13 cellular contexts compared by ENCODE assay signal in the genomic region with DNA sequence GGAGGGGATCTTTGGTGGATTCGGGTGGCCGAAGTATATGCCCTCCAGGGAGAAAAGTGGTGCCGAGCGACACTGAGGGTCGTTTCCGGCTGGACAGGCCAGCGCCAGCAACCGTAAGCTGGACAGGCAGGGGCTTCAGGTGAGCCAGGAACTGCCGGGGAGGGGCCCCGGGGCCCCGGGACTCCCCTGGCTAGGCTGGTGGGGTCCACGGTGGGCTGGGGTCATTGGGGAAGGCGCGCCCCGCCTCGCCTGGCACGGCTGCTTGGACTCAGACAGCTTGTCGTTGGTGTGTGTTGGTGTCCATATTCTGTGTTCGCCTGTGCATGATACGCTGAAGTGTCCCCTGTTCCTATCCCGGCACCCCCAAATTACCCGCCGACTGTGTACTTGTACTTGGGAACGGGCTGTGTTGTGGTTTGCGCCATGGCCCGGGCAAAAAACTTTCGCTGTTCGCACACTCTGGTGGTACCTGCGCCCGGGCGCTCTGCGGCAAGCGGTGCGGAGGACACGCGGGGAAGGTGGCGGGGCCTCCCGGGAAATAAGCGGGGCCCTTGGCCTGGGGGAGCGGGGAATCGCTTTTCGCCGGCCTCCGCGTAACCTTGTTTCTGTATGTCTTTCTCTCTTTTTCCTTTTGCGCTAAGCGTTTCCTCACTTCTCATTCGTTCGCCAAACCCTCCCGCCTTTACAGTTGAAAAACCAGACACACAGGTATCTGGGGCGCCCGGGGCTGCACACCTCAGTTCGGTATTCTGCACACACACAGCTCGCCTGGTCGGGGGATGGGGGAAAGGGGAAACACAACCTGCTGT. TPM values are rescaled to one million over a fixed set of nuclear protein-coding genes. Genes with fewer than 3 reads are reported as not detected.
A peak's percentile ranks its signal among the peaks of the same experiment; 100 is the strongest.
DNase-seq lines count a peak whose midpoint lies in the region; ATAC-seq and TF ChIP-seq lines count a peak whose summit lies in the region.
"Had no signal": no experiment of that assay in that cellular context is flagged by ENCODE, and none has a peak within 500 bp of the region (broad histone marks: within the 10 kb centered on the region; RNA-seq: fewer than 3 reads in every experiment).

No MANE protein-coding gene starts in this region.

- H3K27ac ChIP-seq in SK-N-SH (ENCODE audit: low read depth in 2 of 2, low read length in 1 of 2) = no peak overlapping the region
- peak overlapping the region in 2 of 4 donors; percentile 9 to 17 for H3K27ac ChIP-seq in esophagus squamous epithelium
- H3K27ac ChIP-seq in osteoblast (ENCODE audit: low read depth, low read length) = no peak overlapping the region
- H3K27ac ChIP-seq: ascending aorta, right atrium auricular region, SJSA1 had no signal

- CTCF ChIA-PET in SK-N-SH (lab: Yijun Ruan, JAX) = interaction anchor here (0.8 to 1.0 kb wide), 2 partner anchors 8 to 600 kb away, joined by 3 to 4 read pairs; no protein-coding TSS in a partner anchor

- no peaks in the 10 kb centered on the region for H3K9me2 ChIP-seq in SK-N-SH

- H3F3A ChIP-seq in SK-N-SH (replicated peaks; ENCODE audit: insufficient read depth) = peaks cover 5% of the 10 kb centered on the region

- H3K9me3 Mint-ChIP-seq in progenitor cell of endocrine pancreas (ENCODE audit: low read depth) = no peaks in the 10 kb centered on the region
- H3K9me3 Mint-ChIP-seq: activated CD4-positive, alpha-beta memory T cell treated with anti-CD3 and anti-CD28 coated beads for 36 hours had no signal

- H3K4me3 Mint-ChIP-seq in progenitor cell of endocrine pancreas (ENCODE audit: low read depth) = peak overlapping the region; percentile 53

- H3K9ac ChIP-seq in SK-N-SH = no peak overlapping the region

- H3K27ac Mint-ChIP-seq in progenitor cell of endocrine pancreas = no peak overlapping the region
- H3K27ac Mint-ChIP-seq: activated CD4-positive, alpha-beta memory T cell treated with anti-CD3 and anti-CD28 coated beads for 36 hours had no signal

- TF ChIP-seq POLR2A in esophagus squamous epithelium (IDR thresholded peaks at IDR 0.05) = no peak

- TF ChIP-seq CTCF in SK-N-SH (IDR thresholded peaks at IDR 0.05) = no peak
- TF ChIP-seq CTCF in esophagus squamous epithelium (IDR thresholded peaks at IDR 0.05) = no peak
- no peak for TF ChIP-seq CTCF in progenitor cell of endocrine pancreas (IDR thresholded peaks at IDR 0.05; ENCODE audit: unreplicated experiment)
- no peak for TF ChIP-seq CTCF in osteoblast (IDR thresholded peaks at IDR 0.05; ENCODE audit: extremely low read depth, low read depth, low read length)

- ATAC-seq in SK-N-SH treated with all-trans-retinoic acid at 6 μM for 48 hours (no peak), GM19467 (IDR thresholded peaks at IDR 0.05; ENCODE audit: unreplicated experiment) (no peak)
- ATAC-seq: left cardiac atrium had no signal

- H3K9me3 ChIP-seq in SK-N-SH (no peaks in the 10 kb centered on the region), esophagus squamous epithelium (no peaks in the 10 kb centered on the region), osteoblast (ENCODE audit: low read depth, low read length) (no peaks in the 10 kb centered on the region)
- H3K9me3 ChIP-seq: ascending aorta, right atrium auricular region had no signal

- intact Hi-C loops in esophagus squamous epithelium (cut with DNase I) = no loop called here

- no peak for DNase-seq in SK-N-SH
- peak; percentile 14 for DNase-seq in NCI-H748 treated with DMSO at 0.1 percent for 48 hours (lab: John Stamatoyannopoulos, UW)
- DNase-seq in esophagus squamous epithelium (lab: John Stamatoyannopoulos, UW) = no peak
- no peak for DNase-seq in progenitor cell of endocrine pancreas (ENCODE audit: low spot score, unreplicated experiment)
- no peak for DNase-seq in osteoblast (ENCODE audit: insufficient read length, low spot score, missing footprints)
- no peak for DNase-seq in G401 (ENCODE audit: low spot score)
- DNase-seq: activated CD4-positive, alpha-beta memory T cell treated with anti-CD3 and anti-CD28 coated beads for 36 hours; left cardiac atrium had no signal

- POLR2A ChIA-PET in SK-N-SH (lab: Yijun Ruan, JAX) = no interaction called here

- H3K4me1 Mint-ChIP-seq in progenitor cell of endocrine pancreas (ENCODE audit: low read depth) = peaks cover 11% of the 10 kb centered on the region

- H3K27me3 ChIP-seq in SK-N-SH (ENCODE audit: insufficient read depth) (peaks cover 4% of the 10 kb centered on the region; the same call in 1 of the 2 replicates), esophagus squamous epithelium (peaks cover 0 to 83% (median 1%) of the 10 kb centered on the region in 4 donors), osteoblast (ENCODE audit: insufficient read depth, low read length) (peaks cover 59% of the 10 kb centered on the region)
- H3K27me3 ChIP-seq: right atrium auricular region had no signal

- peak overlapping the region; percentile 69; the same call in 1 of the 2 replicates for H3K4me2 ChIP-seq in SK-N-SH
- no peak overlapping the region for H3K4me2 ChIP-seq in osteoblast (ENCODE audit: insufficient read depth, low read length)

- in situ Hi-C loops in G401 (cut with HindIII; ENCODE audit: low sequenced_read_pairs) = loop anchor here (25.0 kb wide), 1 partner anchor 607 kb away; no protein-coding TSS in a partner anchor

- H3K36me3 ChIP-seq in SK-N-SH (replicated peaks in 1 of 2; ENCODE audit: control insufficient read depth in 1 of 2, insufficient read depth in 2 of 2, low read length in 1 of 2) = no peaks in the 10 kb centered on the region
- H3K36me3 ChIP-seq in esophagus squamous epithelium = no peaks in the 10 kb centered on the region
- H3K36me3 ChIP-seq in osteoblast (ENCODE audit: insufficient read depth, low read length) = no peaks in the 10 kb centered on the region
- H3K36me3 ChIP-seq: ascending aorta, right atrium auricular region, SJSA1 had no signal

- H3K36me3 Mint-ChIP-seq in progenitor cell of endocrine pancreas (ENCODE audit: insufficient read depth) = peaks cover 1% of the 10 kb centered on the region
- H3K36me3 Mint-ChIP-seq: activated CD4-positive, alpha-beta memory T cell treated with anti-CD3 and anti-CD28 coated beads for 36 hours had no signal

- H3K4me3 ChIP-seq in SK-N-SH (ENCODE audit: low read depth in 2 of 2, low read length in 1 of 2) = peak overlapping the region in 1 of 2 experiments; percentile 4; a peak in 1 of 4 replicates
- peak overlapping the region; percentile 26 to 56 (median 34) for H3K4me3 ChIP-seq in esophagus squamous epithelium
- no peak overlapping the region for H3K4me3 ChIP-seq in osteoblast (ENCODE audit: insufficient read depth, low read length)
- H3K4me3 ChIP-seq: SJSA1 had no signal

- WGBS in SK-N-SH (ENCODE audit: low lambda C conversion rate) = 70% methylated on average over 32 of the region's 55 CpGs
- WGBS in esophagus squamous epithelium, 2 donors = 39 to 51% methylated on average over 14 of the region's 55 CpGs

- no peak for TF ChIP-seq EP300 in SK-N-SH (IDR thresholded peaks at IDR 0.05; ENCODE audit: borderline replicate concordance in 1 of 2, low read depth in 1 of 2, low read length in 1 of 2)

- H3K4me1 ChIP-seq in SK-N-SH (ENCODE audit: control insufficient read depth in 1 of 2, insufficient read depth in 2 of 2, low read depth in 1 of 2, low read length in 1 of 2) (peaks cover 0 to 14% of the 10 kb centered on the region in 2 experiments; a peak in 1 of 4 replicates), esophagus squamous epithelium (peaks cover 0 to 52% (median 16%) of the 10 kb centered on the region in 3 donors), osteoblast (ENCODE audit: insufficient read depth, low read length) (peaks cover 9% of the 10 kb centered on the region)

- no peaks in the 10 kb centered on the region for H4K20me1 ChIP-seq in SK-N-SH (ENCODE audit: insufficient read depth)
- no peaks in the 10 kb centered on the region for H4K20me1 ChIP-seq in osteoblast (ENCODE audit: insufficient read depth, low read length)

- no peak for TF ChIP-seq RAD21 in SK-N-SH (IDR thresholded peaks at IDR 0.05; ENCODE audit: low read length)

- H2AFZ ChIP-seq in SK-N-SH (ENCODE audit: low read depth) (no peak overlapping the region; the same call in 1 of the 2 replicates), osteoblast (ENCODE audit: low read length) (no peak overlapping the region)

- H3K27me3 Mint-ChIP-seq in progenitor cell of endocrine pancreas = peaks cover 71% of the 10 kb centered on the region

- H3K79me2 ChIP-seq in SK-N-SH (ENCODE audit: insufficient read depth) = no peaks in the 10 kb centered on the region; the same call in 1 of the 2 replicates
- peaks cover under 1% of the 10 kb centered on the region for H3K79me2 ChIP-seq in osteoblast (ENCODE audit: insufficient read depth, low read length)

TF ChIP-seq in SK-N-SH, 30 proteins besides CTCF, POLR2A, EP300 and RAD21 (continues in another document):
- TF ChIP-seq FOXJ3 (CRISPR knock-in tag; IDR thresholded peaks at IDR 0.05) = no peak
- no peak for TF ChIP-seq GATA2 (CRISPR knock-in tag; IDR thresholded peaks at IDR 0.05)
- no peak for TF ChIP-seq SMC3 (IDR thresholded peaks at IDR 0.05; ENCODE audit: low read depth, low read length)
- TF ChIP-seq TAF1 (IDR thresholded peaks at IDR 0.05; ENCODE audit: borderline replicate concordance, low read depth, low read length) = no peak
- no peak for TF ChIP-seq FOXM1 (IDR thresholded peaks at IDR 0.05; ENCODE audit: low read depth)

RNA-seq across cellular contexts. Expression of a gene that starts 3.2 kb away (rescaled TPM):
- polyA plus RNA-seq in SK-N-SH (2012; rRNA removed) = 1,011 and 1,562 TPM in 2 replicates
- polyA plus RNA-seq in SK-N-SH (2012; cell fraction: cytosol; rRNA removed) = 1,261 and 1,880 TPM in 2 replicates
- polyA plus RNA-seq in SK-N-SH (2012; cell fraction: nucleus; rRNA removed) = 1,323 and 1,902 TPM in 2 replicates
- 100 to 1,000 TPM; 334 to 513 (median 458) TPM for total RNA-seq in esophagus squamous epithelium
- 1,570 and 1,613 TPM in 2 replicates for total RNA-seq in progenitor cell of endocrine pancreas
- 366 and 374 TPM in 2 replicates for total RNA-seq in osteoblast
- 580 and 603 TPM in 2 replicates for total RNA-seq in G401 (2014; rRNA removed; shearing (Covaris generic))

RNA-seq across cellular contexts. Expression of a gene that starts 5.0 kb away (rescaled TPM):
- polyA plus RNA-seq in SK-N-SH (2012; rRNA removed) = 1.2 and 1.5 TPM in 2 replicates
- 0.91 and 1.0 TPM in 2 replicates for polyA plus RNA-seq in SK-N-SH (2012; cell fraction: cytosol; rRNA removed)
- polyA plus RNA-seq in SK-N-SH (2012; cell fraction: nucleus; rRNA removed) = 2.7 and 3.3 TPM in 2 replicates
- total RNA-seq in esophagus squamous epithelium (under 1 TPM in 3 of 4 donors, not detected in 1; 0.19 to 0.48 (median 0.34) TPM), progenitor cell of endocrine pancreas (4.3 and 4.4 TPM in 2 replicates), osteoblast (0.72 and 1.5 TPM in 2 replicates)
- total RNA-seq in G401 (2014; rRNA removed; shearing (Covaris generic)) = not detected in 2 replicates
- total RNA-seq: ascending aorta, right atrium auricular region, SJSA1 had no signal
